23 cellular contexts compared by ENCODE assay signal in the genomic region with DNA sequence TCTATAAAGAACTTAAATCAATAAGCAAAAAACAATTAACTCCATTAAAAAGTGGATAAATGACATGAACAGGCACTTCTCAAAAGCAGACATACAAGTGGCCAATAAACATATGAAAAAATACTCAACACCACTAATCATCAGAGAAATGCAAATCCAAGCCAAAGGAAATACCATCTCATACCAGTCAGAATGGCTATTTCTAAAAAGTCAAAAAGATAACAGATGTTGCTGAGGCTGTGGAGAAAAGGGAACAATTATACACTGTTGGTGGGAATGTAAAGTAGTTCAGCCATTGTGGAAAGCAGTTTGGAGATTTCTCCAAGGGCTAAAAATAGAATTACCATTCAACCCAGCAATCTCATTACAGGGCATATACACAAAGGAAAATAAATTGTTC.
DNase-seq lines count a peak whose midpoint lies in the region; ATAC-seq and TF ChIP-seq lines count a peak whose summit lies in the region.
"Had no signal": no experiment of that assay in that cellular context is flagged by ENCODE, and none has a peak within 500 bp of the region (broad histone marks: within the 10 kb centered on the region; RNA-seq: fewer than 3 reads in every experiment).

No MANE protein-coding gene starts in this region.

- H3K27ac Mint-ChIP-seq in endodermal cell (no peak overlapping the region), WTC11 (no peak overlapping the region)
- H3K27ac Mint-ChIP-seq: activated CD8-positive, alpha-beta T cell treated with anti-CD3 and anti-CD28 coated beads for 36 hours; activated naive CD8-positive, alpha-beta T cell treated with anti-CD3 and anti-CD28 coated beads, Interleukin-2, amount 10 ng/mL, durations not matched to agents 7 days and 5 days; activated T-cell treated with anti-CD3 and anti-CD28 coated beads, Interleukin-2, amount 50 U/mL, for 72 hours; T-helper 1 cell treated with Interleukin-12 subunit alpha and Interleukin-12 subunit beta and Interleukin-4 antibody, amounts not matched to agents 30 μg/mL and 1 μg/mL, for 36 hours had no signal

- DNase-seq in EH (ENCODE audit: low read depth), result peak; percentile 95
- peak; percentile 17 for DNase-seq in NCI-H69 (lab: John Stamatoyannopoulos, UW)
- no peak for DNase-seq in coronary artery (ENCODE audit: low spot score)
- DNase-seq in omental fat pad (ENCODE audit: low spot score), result no peak
- DNase-seq in HUDEP-2 (lab: John Stamatoyannopoulos, UW; ENCODE audit: unreplicated experiment in 76 of 76), result no peak
- no peak for DNase-seq in endodermal cell
- no peak for DNase-seq in WTC11 (ENCODE audit: low spot score)
- no peak for DNase-seq in left lobe of liver (ENCODE audit: low spot score)
- DNase-seq: activated CD8-positive, alpha-beta T cell treated with anti-CD3 and anti-CD28 coated beads for 36 hours; activated naive CD8-positive, alpha-beta T cell treated with anti-CD3 and anti-CD28 coated beads, Interleukin-2, amount 10 ng/mL, durations not matched to agents 7 days and 5 days; activated T-cell treated with anti-CD3 and anti-CD28 coated beads, Interleukin-2, amount 50 U/mL, for 72 hours; BE2C; cortex of kidney; kidney; midbrain; NCI-H1417; right cardiac atrium; stimulated activated CD4-positive, alpha-beta T cell treated with anti-CD3 and anti-CD28 coated beads, Interleukin-1b, Interleukin-23, amount 100 ng/mL, for 48 hours had no signal

- H3K4me1 ChIP-seq in endodermal cell (ENCODE audit: control insufficient read depth, insufficient read depth, low read length), result no peaks in the 10 kb centered on the region
- H3K4me1 ChIP-seq: BE2C had no signal

- no peaks in the 10 kb centered on the region for H3K9me3 ChIP-seq in endodermal cell (ENCODE audit: control insufficient read depth, low read length)
- H3K9me3 ChIP-seq: BE2C, neutrophil had no signal

- TF ChIP-seq CTCF in coronary artery (IDR thresholded peaks at IDR 0.05) (no peak), omental fat pad (IDR thresholded peaks at IDR 0.05) (no peak), endodermal cell (conservative IDR thresholded peaks at IDR 0.05) (no peak), WTC11 (IDR thresholded peaks at IDR 0.05) (no peak)

- CTCF ChIA-PET in WTC11 (lab: Charles Lee), result no interaction called here

- H3K27ac ChIP-seq in coronary artery (peak overlapping the region; percentile 25 to 62), endodermal cell (ENCODE audit: low read depth, low read length) (no peak overlapping the region)
- H3K27ac ChIP-seq: epithelial cell of prostate, hepatocyte, HL-60, neutrophil had no signal

- H3K9me3 Mint-ChIP-seq in endodermal cell, result peaks cover under 1% of the 10 kb centered on the region
- H3K9me3 Mint-ChIP-seq in WTC11, result no peaks in the 10 kb centered on the region
- H3K9me3 Mint-ChIP-seq: activated CD8-positive, alpha-beta T cell treated with anti-CD3 and anti-CD28 coated beads for 36 hours; activated naive CD8-positive, alpha-beta T cell treated with anti-CD3 and anti-CD28 coated beads, Interleukin-2, amount 10 ng/mL, durations not matched to agents 7 days and 5 days had no signal

- H3K27me3 Mint-ChIP-seq in endodermal cell (ENCODE audit: insufficient read depth) (no peaks in the 10 kb centered on the region), WTC11 (ENCODE audit: low read depth) (no peaks in the 10 kb centered on the region)
- H3K27me3 Mint-ChIP-seq: activated CD8-positive, alpha-beta T cell treated with anti-CD3 and anti-CD28 coated beads for 36 hours had no signal

- ATAC-seq in omental fat pad (ENCODE audit: low FRiP score) (peak; percentile 36), WTC11 (no peak), left lobe of liver (no peak)
- ATAC-seq: activated CD8-positive, alpha-beta T cell treated with anti-CD3 and anti-CD28 coated beads for 36 hours; activated T-cell treated with anti-CD3 and anti-CD28 coated beads, Interleukin-2, amount 50 U/mL, for 72 hours; right cardiac atrium had no signal

- H3K4me3 Mint-ChIP-seq in endodermal cell, result no peak overlapping the region
- H3K4me3 Mint-ChIP-seq in WTC11, result no peak overlapping the region
- H3K4me3 Mint-ChIP-seq: activated CD8-positive, alpha-beta T cell treated with anti-CD3 and anti-CD28 coated beads for 36 hours; activated naive CD8-positive, alpha-beta T cell treated with anti-CD3 and anti-CD28 coated beads, Interleukin-2, amount 10 ng/mL, durations not matched to agents 7 days and 5 days; activated T-cell treated with anti-CD3 and anti-CD28 coated beads, Interleukin-2, amount 50 U/mL, for 72 hours; T-helper 1 cell treated with Interleukin-12 subunit alpha and Interleukin-12 subunit beta and Interleukin-4 antibody, amounts not matched to agents 30 μg/mL and 1 μg/mL, for 36 hours had no signal

- no peak overlapping the region for H3K9ac ChIP-seq in endodermal cell (ENCODE audit: extremely low read depth, low read length, poor library complexity, severe bottlenecking)

- H3K27me3 ChIP-seq in endodermal cell (ENCODE audit: control insufficient read depth, insufficient read depth, low read length, poor library complexity, severe bottlenecking), result no peaks in the 10 kb centered on the region
- H3K27me3 ChIP-seq: BE2C, hepatocyte, neutrophil had no signal

- POLR2A ChIA-PET in WTC11 (lab: Charles Lee), result no interaction called here

- H3K36me3 ChIP-seq in endodermal cell (ENCODE audit: control insufficient read depth, insufficient read depth, low read length), result no peaks in the 10 kb centered on the region
- H3K36me3 ChIP-seq: BE2C, neutrophil had no signal

- H3K4me1 Mint-ChIP-seq in endodermal cell (peaks cover 7% of the 10 kb centered on the region), WTC11 (peaks cover 6% of the 10 kb centered on the region; the same call in 1 of the 2 replicates)
- H3K4me1 Mint-ChIP-seq: activated naive CD8-positive, alpha-beta T cell treated with anti-CD3 and anti-CD28 coated beads, Interleukin-2, amount 10 ng/mL, durations not matched to agents 7 days and 5 days had no signal

- H3K36me3 Mint-ChIP-seq in endodermal cell (ENCODE audit: low read depth) (no peaks in the 10 kb centered on the region), WTC11 (no peaks in the 10 kb centered on the region)
- H3K36me3 Mint-ChIP-seq: activated naive CD8-positive, alpha-beta T cell treated with anti-CD3 and anti-CD28 coated beads, Interleukin-2, amount 10 ng/mL, durations not matched to agents 7 days and 5 days had no signal

- H3K4me3 ChIP-seq in coronary artery, result no peak overlapping the region
- no peak overlapping the region for H3K4me3 ChIP-seq in endodermal cell (ENCODE audit: low read length)
- H3K4me3 ChIP-seq: hepatocyte had no signal

TF ChIP-seq in WTC11, 78 proteins besides CTCF, POLR2A, EP300 and RAD21:
- TF ChIP-seq NFE2L1 (CRISPR knock-in tag; IDR thresholded peaks at IDR 0.05) (no peak), ZBTB21 (CRISPR knock-in tag; IDR thresholded peaks at IDR 0.05; ENCODE audit: borderline replicate concordance) (no peak), RORB (CRISPR knock-in tag; IDR thresholded peaks at IDR 0.05) (no peak), SMAD3 (CRISPR knock-in tag; IDR thresholded peaks at IDR 0.05; ENCODE audit: borderline replicate concordance) (no peak)
- TF ChIP-seq, protein P1, sequence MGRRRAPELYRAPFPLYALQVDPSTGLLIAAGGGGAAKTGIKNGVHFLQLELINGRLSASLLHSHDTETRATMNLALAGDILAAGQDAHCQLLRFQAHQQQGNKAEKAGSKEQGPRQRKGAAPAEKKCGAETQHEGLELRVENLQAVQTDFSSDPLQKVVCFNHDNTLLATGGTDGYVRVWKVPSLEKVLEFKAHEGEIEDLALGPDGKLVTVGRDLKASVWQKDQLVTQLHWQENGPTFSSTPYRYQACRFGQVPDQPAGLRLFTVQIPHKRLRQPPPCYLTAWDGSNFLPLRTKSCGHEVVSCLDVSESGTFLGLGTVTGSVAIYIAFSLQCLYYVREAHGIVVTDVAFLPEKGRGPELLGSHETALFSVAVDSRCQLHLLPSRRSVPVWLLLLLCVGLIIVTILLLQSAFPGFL (CRISPR knock-in tag; IDR thresholded peaks at IDR 0.05; ENCODE audit: borderline replicate concordance), result no peak
- TF ChIP-seq, protein P2, sequence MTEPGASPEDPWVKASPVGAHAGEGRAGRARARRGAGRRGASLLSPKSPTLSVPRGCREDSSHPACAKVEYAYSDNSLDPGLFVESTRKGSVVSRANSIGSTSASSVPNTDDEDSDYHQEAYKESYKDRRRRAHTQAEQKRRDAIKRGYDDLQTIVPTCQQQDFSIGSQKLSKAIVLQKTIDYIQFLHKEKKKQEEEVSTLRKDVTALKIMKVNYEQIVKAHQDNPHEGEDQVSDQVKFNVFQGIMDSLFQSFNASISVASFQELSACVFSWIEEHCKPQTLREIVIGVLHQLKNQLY (CRISPR knock-in tag; IDR thresholded peaks at IDR 0.05), result no peak
- TF ChIP-seq, protein P3, sequence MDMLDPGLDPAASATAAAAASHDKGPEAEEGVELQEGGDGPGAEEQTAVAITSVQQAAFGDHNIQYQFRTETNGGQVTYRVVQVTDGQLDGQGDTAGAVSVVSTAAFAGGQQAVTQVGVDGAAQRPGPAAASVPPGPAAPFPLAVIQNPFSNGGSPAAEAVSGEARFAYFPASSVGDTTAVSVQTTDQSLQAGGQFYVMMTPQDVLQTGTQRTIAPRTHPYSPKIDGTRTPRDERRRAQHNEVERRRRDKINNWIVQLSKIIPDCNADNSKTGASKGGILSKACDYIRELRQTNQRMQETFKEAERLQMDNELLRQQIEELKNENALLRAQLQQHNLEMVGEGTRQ (CRISPR knock-in tag; IDR thresholded peaks at IDR 0.05), result no peak

Comparison
In these comparisons a context has a peak if more than half of its experiments do, and no peak if none do; other contexts are left out.
1. DNase-seq: peak in EH (single experiment) and NCI-H69 (single experiment); none in coronary artery (single experiment), omental fat pad (single experiment), HUDEP-2 (0 of 76), endodermal cell (single experiment), WTC11 (single experiment) and left lobe of liver (single experiment).